In genomic region chr18:713135-713490, GRCh38 we compare ENCODE assay signal across 9 cellular contexts. TPM values are rescaled to one million over a fixed set of nuclear protein-coding genes. Genes with fewer than 3 reads are reported as not detected.
DNase-seq lines count a peak whose midpoint lies in the region; ATAC-seq and TF ChIP-seq lines count a peak whose summit lies in the region.
"Had no signal": no experiment of that assay in that cellular context is flagged by ENCODE, and none has a peak within 500 bp of the region (broad histone marks: within the 10 kb centered on the region; RNA-seq: fewer than 3 reads in every experiment).

No MANE protein-coding gene starts in this region.

- CTCF ChIA-PET in IMR-90 (lab: Yijun Ruan, JAX) (interaction anchor here (0.6 to 2.0 kb wide), 7 partner anchors 11 to 126 kb away, joined by 3 to 4 read pairs (median 3); no protein-coding TSS in a partner anchor), OCI-LY7 (lab: Charles Lee; ENCODE audit: unreplicated experiment) (no interaction called here)

- TF ChIP-seq CTCF in IMR-90 (conservative IDR thresholded peaks at IDR 0.05; ENCODE audit: low read depth, low read length) (no peak), smooth muscle cell (IDR thresholded peaks at IDR 0.05; ENCODE audit: borderline replicate concordance, insufficient read depth, poor library complexity, severe bottlenecking) (no peak), OCI-LY7 (conservative IDR thresholded peaks at IDR 0.05; ENCODE audit: low read length) (no peak)

- no peak overlapping the region for H2AK5ac ChIP-seq in IMR-90 (ENCODE audit: low read depth, low read length)

- no peak overlapping the region for H3K14ac ChIP-seq in IMR-90 (replicated peaks; ENCODE audit: low read depth, low read length)

- no peak overlapping the region for H3K4ac ChIP-seq in IMR-90 (ENCODE audit: low read depth, low read length)

- H3K9me3 Mint-ChIP-seq in activated naive CD8-positive, alpha-beta T cell treated with anti-CD3 and anti-CD28 coated beads for 36 hours: peaks cover 9% of the 10 kb centered on the region

- H3K36me3 Mint-ChIP-seq in activated naive CD8-positive, alpha-beta T cell treated with anti-CD3 and anti-CD28 coated beads for 36 hours: peaks cover 44% of the 10 kb centered on the region

- H4K20me1 ChIP-seq in IMR-90 (ENCODE audit: insufficient read depth, low read length) (peaks cover 6% of the 10 kb centered on the region; the same call in 1 of the 2 replicates), smooth muscle cell (ENCODE audit: low read depth) (no peaks in the 10 kb centered on the region), OCI-LY7 (ENCODE audit: insufficient read depth, low read length) (no peaks in the 10 kb centered on the region)

- H3K27ac ChIP-seq in IMR-90 (ENCODE audit: insufficient read depth, low read length) (no peak overlapping the region), smooth muscle cell (ENCODE audit: low read depth) (no peak overlapping the region), OCI-LY7 (ENCODE audit: low read depth, low read length, poor library complexity, severe bottlenecking) (no peak overlapping the region)

- peak overlapping the region in 1 of 2 experiments; percentile 25; a peak in 2 of 4 replicates for H4K8ac ChIP-seq in IMR-90 (ENCODE audit: low read depth in 2 of 2, low read length in 2 of 2)

- H3K9me3 ChIP-seq in IMR-90 (ENCODE audit: control insufficient read depth, insufficient read depth, low read length) (peaks cover 6% of the 10 kb centered on the region; the same call in 1 of the 2 replicates), iPS-15b (ENCODE audit: control insufficient read depth, insufficient read depth, low read length) (no peaks in the 10 kb centered on the region), smooth muscle cell (replicated peaks; ENCODE audit: low read depth) (no peaks in the 10 kb centered on the region), OCI-LY7 (ENCODE audit: low read length) (no peaks in the 10 kb centered on the region)

- H3K18ac ChIP-seq in IMR-90 (ENCODE audit: low read depth, low read length): no peak overlapping the region

- no peaks in the 10 kb centered on the region for H3K27me3 Mint-ChIP-seq in activated naive CD8-positive, alpha-beta T cell treated with anti-CD3 and anti-CD28 coated beads for 36 hours

- no peak overlapping the region for H2AK9ac ChIP-seq in IMR-90 (replicated peaks; ENCODE audit: low read depth, low read length, poor library complexity)

- H3K4me3 ChIP-seq in IMR-90 (ENCODE audit: insufficient read depth, low read depth, low read length) (no peak overlapping the region), iPS-15b (ENCODE audit: low read depth, low read length) (peak overlapping the region; percentile 61), smooth muscle cell (peak overlapping the region; percentile 79), OCI-LY7 (ENCODE audit: low read depth, low read length, poor library complexity, severe bottlenecking) (no peak overlapping the region)

- H3K23ac ChIP-seq in IMR-90 (ENCODE audit: low read depth, low read length): no peak overlapping the region

- no peak overlapping the region for H2BK5ac ChIP-seq in IMR-90 (ENCODE audit: low read depth, low read length, poor library complexity, severe bottlenecking)

- H3K27me3 ChIP-seq in IMR-90 (ENCODE audit: control insufficient read depth, insufficient read depth, low read length) (no peaks in the 10 kb centered on the region), iPS-15b (ENCODE audit: control insufficient read depth, insufficient read depth, low read length) (peaks cover 5% of the 10 kb centered on the region), smooth muscle cell (ENCODE audit: low read depth) (no peaks in the 10 kb centered on the region)

- intact Hi-C loops in IMR-90 (cut with micrococcal nuclease): loop anchor here (5.0 kb wide), 1 partner anchor 56 kb away; the partner anchor contains the start of gene TYMS
- intact Hi-C loops in OCI-LY7 (cut with micrococcal nuclease; ENCODE audit: unreplicated experiment): loop anchor here (5.0 kb wide), 1 partner anchor 56 kb away; the partner anchor contains the start of gene TYMS
- intact Hi-C loops in head of caudate nucleus (cut with DNase I): loop anchor here (10.0 kb wide), 2 partner anchors 58 to 88 kb away; partner anchors contain the start of gene TYMS

- ATAC-seq in IMR-90 (ENCODE audit: low read depth): no peak

- H3K9me1 ChIP-seq in IMR-90 (ENCODE audit: insufficient read depth, low read length): peaks cover 4% of the 10 kb centered on the region

- H2AFZ ChIP-seq in IMR-90 (replicated peaks; ENCODE audit: low read length, poor library complexity) (peak overlapping the region; percentile 88), smooth muscle cell (ENCODE audit: low read depth) (peak overlapping the region; percentile 61), OCI-LY7 (ENCODE audit: low read length) (no peak overlapping the region)

- no peak overlapping the region for H4K91ac ChIP-seq in IMR-90 (ENCODE audit: insufficient read depth, low read depth, low read length)

- no peak overlapping the region for H2BK120ac ChIP-seq in IMR-90 (ENCODE audit: low read depth, low read length)

- H3K36me3 ChIP-seq in IMR-90 (ENCODE audit: control insufficient read depth, insufficient read depth, low read length): peaks cover 3% of the 10 kb centered on the region; the same call in 1 of the 2 replicates
- no peaks in the 10 kb centered on the region for H3K36me3 ChIP-seq in iPS-15b (ENCODE audit: control insufficient read depth, insufficient read depth, low read length)
- H3K36me3 ChIP-seq in smooth muscle cell (ENCODE audit: low read depth): no peaks in the 10 kb centered on the region
- H3K36me3 ChIP-seq in OCI-LY7 (ENCODE audit: insufficient read depth, low read length): peaks cover 10% of the 10 kb centered on the region

- TF ChIP-seq RAD21 in IMR-90 (IDR thresholded peaks at IDR 0.05; ENCODE audit: low read length): no peak

- H2BK20ac ChIP-seq in IMR-90 (ENCODE audit: low read depth, low read length): no peak overlapping the region

- H3K4me2 ChIP-seq in IMR-90 (ENCODE audit: low read depth, low read length) (no peak overlapping the region), smooth muscle cell (peak overlapping the region; percentile 90), OCI-LY7 (ENCODE audit: low read length) (no peak overlapping the region)

- no peak for TF ChIP-seq POLR2A in IMR-90 (IDR thresholded peaks at IDR 0.05; ENCODE audit: low read depth, low read length)

- BruUV-seq in IMR-90 (replicated peaks; lab: Mats Ljungman, UMichigan): no TSS peak
- no TSS peak for BruUV-seq in OCI-LY7 (replicated peaks; lab: Mats Ljungman, UMichigan)

- H3K4me1 ChIP-seq in IMR-90 (ENCODE audit: control insufficient read depth, insufficient read depth, low read length) (no peaks in the 10 kb centered on the region), iPS-15b (ENCODE audit: control insufficient read depth, insufficient read depth, low read length) (peaks cover 3% of the 10 kb centered on the region), smooth muscle cell (ENCODE audit: low read depth) (peaks cover 4% of the 10 kb centered on the region), OCI-LY7 (ENCODE audit: insufficient read depth, low read length, poor library complexity, severe bottlenecking) (no peaks in the 10 kb centered on the region)

- 84% methylated on average over 8 of the region's 23 CpGs; no CpG with 5 or more reads in 1 of the 2 experiments for WGBS in IMR-90 (ENCODE audit: extremely low coverage in 2 of 2, insufficient read length in 1 of 2), 2 experiments
- 93% methylated on average over 23 of the region's 23 CpGs for WGBS in smooth muscle cell (ENCODE audit: low lambda C conversion rate)

- POLR2A ChIA-PET in IMR-90 (lab: Charles Lee; ENCODE audit: unreplicated experiment) (no interaction called here), OCI-LY7 (lab: Charles Lee) (interaction anchor here (0.6 kb wide), 1 partner anchor 209 kb away, joined by 4 read pairs; no protein-coding TSS in a partner anchor)

- H3K79me1 ChIP-seq in IMR-90 (ENCODE audit: low read depth in 1 of 2, low read length in 2 of 2): peaks cover 21 to 32% of the 10 kb centered on the region in 2 experiments

- peak overlapping the region; percentile 72 for H3K27ac Mint-ChIP-seq in activated naive CD8-positive, alpha-beta T cell treated with anti-CD3 and anti-CD28 coated beads for 36 hours

- H3K9me2 ChIP-seq in OCI-LY7 (ENCODE audit: insufficient read depth, low read length): no peaks in the 10 kb centered on the region

- dilution Hi-C loops in IMR-90 (cut with HindIII; ENCODE audit: low sequenced_read_pairs, unreplicated experiment): no loop called here

- H3K79me2 ChIP-seq in smooth muscle cell (ENCODE audit: low read depth): peaks cover 8% of the 10 kb centered on the region
- H3K79me2 ChIP-seq in OCI-LY7 (ENCODE audit: insufficient read depth, low read depth, low read length): peaks cover 8% of the 10 kb centered on the region; the same call in 1 of the 2 replicates

- H3K9ac ChIP-seq in IMR-90 (ENCODE audit: low read depth, low read length) (no peak overlapping the region), iPS-15b (ENCODE audit: low read depth, low read length) (peak overlapping the region; percentile 83), smooth muscle cell (ENCODE audit: low read depth) (no peak overlapping the region)

- DNase-seq in IMR-90: no peak
- no peak for DNase-seq in activated naive CD8-positive, alpha-beta T cell treated with anti-CD3 and anti-CD28 coated beads for 36 hours
- no peak for DNase-seq in smooth muscle cell (lab: John Stamatoyannopoulos, UW; ENCODE audit: unreplicated experiment)
- no peak for DNase-seq in AG08396 (ENCODE audit: low spot score)
- DNase-seq in OCI-LY7 (ENCODE audit: low spot score): no peak
- no peak for DNase-seq in NCI-H446 (lab: John Stamatoyannopoulos, UW)
- no peak for DNase-seq in head of caudate nucleus
- DNase-seq: cerebellar nuclear complex had no signal

- in situ Hi-C loops in IMR-90 (cut with MboI; ENCODE audit: low sequenced_read_pairs): no loop called here

- H3F3A ChIP-seq in smooth muscle cell (ENCODE audit: low read depth): peaks cover 10% of the 10 kb centered on the region

- peaks cover 55% of the 10 kb centered on the region for H3K4me1 Mint-ChIP-seq in activated naive CD8-positive, alpha-beta T cell treated with anti-CD3 and anti-CD28 coated beads for 36 hours

- no peak overlapping the region for H4K5ac ChIP-seq in IMR-90 (ENCODE audit: low read depth, low read length)

- no peak overlapping the region for H3K56ac ChIP-seq in IMR-90 (ENCODE audit: extremely low read depth, insufficient read depth, low read length)

- no peak overlapping the region for H2BK15ac ChIP-seq in IMR-90 (ENCODE audit: low read depth, low read length)

- peak overlapping the region; percentile 61 for H3K4me3 Mint-ChIP-seq in activated naive CD8-positive, alpha-beta T cell treated with anti-CD3 and anti-CD28 coated beads for 36 hours

RNA-seq across cellular contexts. Expression of gene ENOSF1, which starts 0.7 kb away (rescaled TPM):
- 10.0 and 12.2 TPM in 2 replicates for total RNA-seq in IMR-90 (2012; rRNA removed)
- polyA plus RNA-seq in IMR-90 (2012; rRNA removed): 10.6 and 12.6 TPM in 2 replicates
- polyA plus RNA-seq in IMR-90 (2012; cell fraction: cytosol; rRNA removed): 6.0 and 7.4 TPM in 2 replicates
- polyA plus RNA-seq in IMR-90 (2012; cell fraction: nucleus; rRNA removed; ENCODE audit: low replicate concordance): 75.1 and 113 TPM in 2 replicates
- total RNA-seq in activated naive CD8-positive, alpha-beta T cell treated with anti-CD3 and anti-CD28 coated beads for 36 hours: 10 to 100 TPM; 61.7 to 75.2 TPM
- 12.4 and 17.7 TPM in 2 replicates for total RNA-seq in smooth muscle cell
- polyA plus RNA-seq in smooth muscle cell: 6.6 and 14.4 TPM in 2 replicates
- total RNA-seq in OCI-LY7 (2014; rRNA removed; shearing (Covaris generic)): 30.5 and 40.1 TPM in 2 replicates
- total RNA-seq in OCI-LY7 (2022): 44.0 and 47.0 TPM in 2 replicates

RNA-seq across cellular contexts. Expression of gene TYMS, which starts 55.7 kb away (rescaled TPM):
- total RNA-seq in IMR-90 (2012; rRNA removed): 26.7 and 28.3 TPM in 2 replicates
- polyA plus RNA-seq in IMR-90 (2012; rRNA removed): 92.2 and 96.9 TPM in 2 replicates
- 43.9 and 50.3 TPM in 2 replicates for polyA plus RNA-seq in IMR-90 (2012; cell fraction: cytosol; rRNA removed)
- polyA plus RNA-seq in IMR-90 (2012; cell fraction: nucleus; rRNA removed; ENCODE audit: low replicate concordance): 21.3 and 23.1 TPM in 2 replicates
- total RNA-seq in activated naive CD8-positive, alpha-beta T cell treated with anti-CD3 and anti-CD28 coated beads for 36 hours: 100 to 1,000 TPM; 364 to 369 TPM
- total RNA-seq in smooth muscle cell: 26.9 and 29.1 TPM in 2 replicates
- polyA plus RNA-seq in smooth muscle cell: 77.7 and 85.3 TPM in 2 replicates
- total RNA-seq in OCI-LY7 (2014; rRNA removed; shearing (Covaris generic)): 86.2 and 90.7 TPM in 2 replicates
- total RNA-seq in OCI-LY7 (2022): 196 and 210 TPM in 2 replicates

Comparison
In these comparisons a context has a peak if more than half of its experiments do, and no peak if none do; other contexts are left out.
1. H3K4me3 ChIP-seq: peak in iPS-15b (single experiment) and smooth muscle cell (single experiment); none in IMR-90 (single experiment) and OCI-LY7 (single experiment).